19 cellular contexts compared by ENCODE assay signal in genomic region chr10:43961523-43962345, GRCh38.
DNase-seq lines count a peak whose midpoint lies in the region; ATAC-seq, FAIRE-seq and TF ChIP-seq lines count a peak whose summit lies in the region.
"Had no signal": no experiment of that assay in that cellular context is flagged by ENCODE, and none has a peak within 500 bp of the region (broad histone marks: within the 10 kb centered on the region; RNA-seq: fewer than 3 reads in every experiment).

No MANE protein-coding gene starts in this region.

- no peak for ATAC-seq in sciatic nerve
- no peak for ATAC-seq in left lung
- ATAC-seq: T-cell had no signal

- H3K27me3 Mint-ChIP-seq in chondrocyte (ENCODE audit: low read depth): no peaks in the 10 kb centered on the region

- H3K27me3 ChIP-seq in left lung: peaks cover 0 to 7% of the 10 kb centered on the region in 2 donors
- H3K27me3 ChIP-seq: neural progenitor cell, sigmoid colon had no signal

- no peaks in the 10 kb centered on the region for H3K9me3 ChIP-seq in kidney (ENCODE audit: control insufficient read depth in 1 of 2, low read length in 2 of 2)
- H3K9me3 ChIP-seq in left lung: no peaks in the 10 kb centered on the region
- H3K9me3 ChIP-seq: sigmoid colon had no signal

- peak; percentile 52 for FAIRE-seq in HTR-8/SVneo (lab: Jason Lieb, UNC)
- FAIRE-seq in kidney (lab: Jason Lieb, UNC): no peak
- FAIRE-seq: GM19239 had no signal

- H3K4me1 ChIP-seq in kidney (ENCODE audit: control insufficient read depth in 1 of 2, insufficient read depth in 1 of 2, low read depth in 1 of 2, low read length in 2 of 2): peaks cover 18 to 22% of the 10 kb centered on the region in 2 donors
- H3K4me1 ChIP-seq in left lung: peaks cover 0 to 16% of the 10 kb centered on the region in 2 donors
- H3K4me1 ChIP-seq: neural progenitor cell had no signal

- no peak overlapping the region for H3K4me3 Mint-ChIP-seq in chondrocyte (ENCODE audit: unreplicated experiment)
- H3K4me3 Mint-ChIP-seq: brain, neural progenitor cell, T-cell had no signal

- H3K27ac ChIP-seq in kidney (ENCODE audit: low read depth in 2 of 2, low read length in 2 of 2) (peak overlapping the region; percentile 32 to 47), left lung (no peak overlapping the region)
- H3K27ac ChIP-seq: epithelial cell of prostate, neural progenitor cell had no signal

- no peaks in the 10 kb centered on the region for H3K36me3 Mint-ChIP-seq in chondrocyte (ENCODE audit: low read depth)
- H3K36me3 Mint-ChIP-seq: brain, neural progenitor cell, T-cell had no signal

- H3K4me3 ChIP-seq in kidney (ENCODE audit: low read length in 2 of 2) (no peak overlapping the region), left lung (no peak overlapping the region)
- H3K4me3 ChIP-seq: neural progenitor cell, sigmoid colon had no signal

- peaks cover 47% of the 10 kb centered on the region for H3K4me1 Mint-ChIP-seq in chondrocyte (ENCODE audit: low read depth)
- H3K4me1 Mint-ChIP-seq: brain, neural progenitor cell had no signal

- H3K9ac ChIP-seq in kidney (ENCODE audit: low read length in 2 of 2): no peak overlapping the region
- H3K9ac ChIP-seq: neural progenitor cell had no signal

- peak overlapping the region; percentile 18 for H3K27ac Mint-ChIP-seq in chondrocyte (ENCODE audit: unreplicated experiment)
- H3K27ac Mint-ChIP-seq: brain, neural progenitor cell, T-cell had no signal

- no peaks in the 10 kb centered on the region for H3K36me3 ChIP-seq in kidney (ENCODE audit: control insufficient read depth in 1 of 2, insufficient read depth in 2 of 2, low read length in 2 of 2)
- no peaks in the 10 kb centered on the region for H3K36me3 ChIP-seq in left lung
- H3K36me3 ChIP-seq: neural progenitor cell, sigmoid colon had no signal

- intact Hi-C loops in kidney (cut with DNase I): no loop called here
- intact Hi-C loops in sciatic nerve (cut with DNase I): no loop called here
- intact Hi-C loops in left lung (cut with DNase I): no loop called here

- no peaks in the 10 kb centered on the region for H3K9me3 Mint-ChIP-seq in chondrocyte (ENCODE audit: low read depth)
- H3K9me3 Mint-ChIP-seq: neural progenitor cell, T-cell had no signal

- DNase-seq in HTR-8/SVneo (ENCODE audit: insufficient read length, low spot score): no peak
- no peak for DNase-seq in chondrocyte (ENCODE audit: low spot score)
- no peak for DNase-seq in kidney
- peak; percentile 47 for DNase-seq in sciatic nerve (ENCODE audit: low spot score)
- no peak for DNase-seq in T-helper 9 cell
- DNase-seq in left lung: no peak
- DNase-seq in stimulated activated CD4-positive, alpha-beta T cell treated with anti-CD3 and anti-CD28 coated beads, Interleukin-15, amount 100 ng/mL, for 24 hours: no peak
- DNase-seq in GF-D8 (lab: John Stamatoyannopoulos, UW): no peak
- DNase-seq: activated gamma-delta T cell treated with Interleukin-2 at 50 U/mL for 16 hours; IMR-90; midbrain; NCI-H1694 treated with DMSO at 0.1 percent for 48 hours; sigmoid colon; stimulated activated CD4-positive, alpha-beta T cell treated with anti-CD3 and anti-CD28 coated beads, Interleukin-4, amount 100 ng/mL, for 24 hours; T-cell had no signal

- TF ChIP-seq CTCF in chondrocyte (IDR thresholded peaks at IDR 0.05) (no peak), kidney (IDR thresholded peaks at IDR 0.05; ENCODE audit: borderline replicate concordance, extremely low read depth, insufficient read depth) (no peak), left lung (IDR thresholded peaks at IDR 0.05) (no peak)

Comparison
In these comparisons a context has a peak if more than half of its experiments do, and no peak if none do; other contexts are left out.
1. H3K27ac ChIP-seq: peak in kidney (2 of 2); none in left lung (0 of 2).